Comparison of ENCODE assay signal across 15 cellular contexts in the genomic region with DNA sequence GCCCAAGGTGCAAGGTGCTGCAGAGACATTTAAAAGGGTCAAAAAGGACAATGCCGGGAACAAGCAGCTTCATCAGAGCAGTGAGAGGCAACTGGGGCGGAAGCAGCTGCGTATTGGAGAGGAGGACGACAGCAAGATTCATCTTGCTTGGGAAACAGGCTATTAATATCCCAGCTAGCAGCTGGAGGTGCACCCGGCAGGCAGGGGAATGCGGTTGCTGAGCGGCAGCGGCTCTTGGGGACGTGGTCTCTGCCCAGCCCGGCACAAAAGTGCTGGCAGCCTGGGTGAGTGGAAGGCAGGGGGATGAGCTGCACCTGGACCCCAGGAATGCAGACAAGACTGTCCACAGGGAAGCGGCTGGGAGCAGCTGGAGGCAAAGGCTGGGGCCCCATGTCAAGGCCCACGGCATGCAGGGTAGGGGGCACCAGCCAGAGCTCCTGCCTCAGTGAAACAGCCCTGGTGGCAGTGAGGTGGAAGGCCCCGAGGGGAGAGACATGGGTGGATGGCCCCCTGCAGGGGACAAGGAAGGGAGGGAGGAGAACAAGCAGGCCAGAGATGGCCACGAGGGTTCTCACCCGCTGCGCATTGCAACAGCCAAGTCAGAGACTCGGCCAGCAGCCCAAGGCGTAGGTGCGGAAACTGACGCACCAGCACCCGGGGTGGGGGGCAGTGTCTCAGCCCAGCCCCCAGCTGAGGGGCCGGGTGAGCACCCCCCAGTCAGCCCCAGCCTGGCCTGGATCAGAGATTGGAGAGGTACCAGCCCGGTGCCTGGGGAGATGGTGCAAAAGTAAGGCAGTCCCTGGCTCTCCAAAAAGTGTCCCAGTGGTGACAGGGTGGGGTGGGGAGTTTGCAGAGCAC. TPM values are rescaled to one million over a fixed set of nuclear protein-coding genes. Genes with fewer than 3 reads are reported as not detected.
DNase-seq lines count a peak whose midpoint lies in the region; ATAC-seq and TF ChIP-seq lines count a peak whose summit lies in the region.
"Had no signal": no experiment of that assay in that cellular context is flagged by ENCODE, and none has a peak within 500 bp of the region (broad histone marks: within the 10 kb centered on the region; RNA-seq: fewer than 3 reads in every experiment).

No MANE protein-coding gene starts in this region.

- intact Hi-C loops in natural killer cell (cut with micrococcal nuclease) = no loop called here
- intact Hi-C loops in aorta (cut with DNase I) = no loop called here

- H3K4me1 ChIP-seq in neuronal stem cell (ENCODE audit: control insufficient read depth in 2 of 2, insufficient read depth in 1 of 2, low read depth in 1 of 2, low read length in 2 of 2) (peaks cover 0 to 1% of the 10 kb centered on the region in 2 donors), aorta (ENCODE audit: control insufficient read depth in 1 of 2, insufficient read depth in 2 of 2, low read length in 2 of 2) (no peaks in the 10 kb centered on the region)

- no CpG with 5 or more reads among the region's 23 CpGs for WGBS in neuronal stem cell (ENCODE audit: extremely low coverage in 2 of 2, insufficient read length in 2 of 2, insufficient replicate concordance in 1 of 2), 2 donors
- WGBS in aorta, 2 donors = 77 to 81% methylated on average over 23 of the region's 23 CpGs

- no peak overlapping the region for H3K23ac ChIP-seq in neuronal stem cell (ENCODE audit: low read depth, low read length, poor library complexity)

- H4K91ac ChIP-seq in neuronal stem cell (ENCODE audit: low read depth, low read length, poor library complexity) = no peak overlapping the region

- H3K9me3 ChIP-seq in neuronal stem cell (replicated peaks in 1 of 2; ENCODE audit: control insufficient read depth in 2 of 2, insufficient read depth in 1 of 2, low read depth in 1 of 2, low read length in 2 of 2) = peaks cover 0 to 5% of the 10 kb centered on the region in 2 donors
- peaks cover 3% of the 10 kb centered on the region for H3K9me3 ChIP-seq in aorta (ENCODE audit: control insufficient read depth, low read length)

- peak overlapping the region; percentile 60 for H3K9ac ChIP-seq in neuronal stem cell (ENCODE audit: low read depth, low read length, poor library complexity)

- H3K27ac Mint-ChIP-seq in natural killer cell treated with Interleukin-12 subunit alpha and Interleukin-12 subunit beta and Interleukin-15 and Interleukin-18, amount 100 ng/mL, for 72 hours = no peak overlapping the region
- H3K27ac Mint-ChIP-seq in natural killer cell (no peak overlapping the region), glutamatergic neuron (ENCODE audit: unreplicated experiment) (peak overlapping the region; percentile 67), osteocyte (ENCODE audit: unreplicated experiment) (no peak overlapping the region)
- H3K27ac Mint-ChIP-seq: activated naive CD4-positive, alpha-beta T cell treated with anti-CD3 and anti-CD28 coated beads, Interleukin-2, amount 10 ng/mL, durations not matched to agents 7 days and 5 days; progenitor cell of endocrine pancreas had no signal

- no peak overlapping the region for H3K4me3 ChIP-seq in neuronal stem cell (ENCODE audit: low read length in 2 of 2)
- no peak overlapping the region for H3K4me3 ChIP-seq in aorta (ENCODE audit: low read length in 2 of 2)

- H3K18ac ChIP-seq in neuronal stem cell (ENCODE audit: low read length) = peak overlapping the region; percentile 71

- no peak overlapping the region for H3K4me3 Mint-ChIP-seq in natural killer cell treated with Interleukin-12 subunit alpha and Interleukin-12 subunit beta and Interleukin-15 and Interleukin-18, amount 100 ng/mL, for 72 hours
- H3K4me3 Mint-ChIP-seq in natural killer cell = no peak overlapping the region
- H3K4me3 Mint-ChIP-seq in glutamatergic neuron (ENCODE audit: unreplicated experiment) = peak overlapping the region; percentile 75
- no peak overlapping the region for H3K4me3 Mint-ChIP-seq in osteocyte (ENCODE audit: unreplicated experiment)
- H3K4me3 Mint-ChIP-seq: activated naive CD4-positive, alpha-beta T cell treated with anti-CD3 and anti-CD28 coated beads, Interleukin-2, amount 10 ng/mL, durations not matched to agents 7 days and 5 days had no signal

- H2AFZ ChIP-seq in neuronal stem cell (ENCODE audit: low read length) = no peak overlapping the region

- no peak overlapping the region for H3K4me2 ChIP-seq in neuronal stem cell (ENCODE audit: insufficient read depth, low read length, poor library complexity, severe bottlenecking)

- no peak for TF ChIP-seq CTCF in natural killer cell (IDR thresholded peaks at IDR 0.05)
- TF ChIP-seq CTCF in glutamatergic neuron (IDR thresholded peaks at IDR 0.05; ENCODE audit: partially characterized antibody, unreplicated experiment) = no peak
- TF ChIP-seq CTCF in osteocyte (IDR thresholded peaks at IDR 0.05) = no peak

- no peak overlapping the region for H3K4ac ChIP-seq in neuronal stem cell (ENCODE audit: low read length)

- H4K8ac ChIP-seq in neuronal stem cell (ENCODE audit: low read depth, low read length) = peak overlapping the region; percentile 17

- no peaks in the 10 kb centered on the region for H3K79me1 ChIP-seq in neuronal stem cell (ENCODE audit: low read depth, low read length)

- no peak for DNase-seq in natural killer cell treated with Interleukin-12 subunit alpha and Interleukin-12 subunit beta and Interleukin-15 and Interleukin-18, amount 100 ng/mL, for 72 hours (ENCODE audit: low spot score)
- DNase-seq in natural killer cell (no peak), glutamatergic neuron (no peak), neuronal stem cell (ENCODE audit: low spot score) (no peak), aorta (peak; percentile 29 to 38), osteocyte (ENCODE audit: extremely low spot score, unreplicated experiment) (no peak), D341Med (ENCODE audit: low spot score) (no peak)
- DNase-seq: activated naive CD4-positive, alpha-beta T cell treated with anti-CD3 and anti-CD28 coated beads, Interleukin-2, amount 10 ng/mL, durations not matched to agents 7 days and 5 days; effector CD4-positive, alpha-beta T cell; hippocampal formation; Karpas-422; NCI-H345 had no signal

- ATAC-seq in natural killer cell treated with Interleukin-12 subunit alpha and Interleukin-12 subunit beta and Interleukin-15 and Interleukin-18, amount 100 ng/mL, for 72 hours = peak; percentile 4 to 33
- ATAC-seq in natural killer cell (no peak), aorta (ENCODE audit: low FRiP score) (no peak), GM21360 (IDR thresholded peaks at IDR 0.05; ENCODE audit: unreplicated experiment) (no peak)

- H2BK15ac ChIP-seq in neuronal stem cell (ENCODE audit: low read length) = no peak overlapping the region

- H3K27me3 ChIP-seq in neuronal stem cell (ENCODE audit: control insufficient read depth in 3 of 3, insufficient read depth in 3 of 3, low read depth in 1 of 3, low read length in 3 of 3) = no peaks in the 10 kb centered on the region
- no peaks in the 10 kb centered on the region for H3K27me3 ChIP-seq in aorta (ENCODE audit: control insufficient read depth in 1 of 2, insufficient read depth in 2 of 2, low read length in 1 of 2)

- no peak overlapping the region for H2BK120ac ChIP-seq in neuronal stem cell (ENCODE audit: low read depth, low read length)

- H3K27me3 Mint-ChIP-seq in natural killer cell treated with Interleukin-12 subunit alpha and Interleukin-12 subunit beta and Interleukin-15 and Interleukin-18, amount 100 ng/mL, for 72 hours = no peaks in the 10 kb centered on the region
- no peaks in the 10 kb centered on the region for H3K27me3 Mint-ChIP-seq in natural killer cell (ENCODE audit: low read depth in 2 of 2)
- peaks cover 7% of the 10 kb centered on the region for H3K27me3 Mint-ChIP-seq in glutamatergic neuron (ENCODE audit: unreplicated experiment)
- H3K27me3 Mint-ChIP-seq in osteocyte (ENCODE audit: unreplicated experiment) = no peaks in the 10 kb centered on the region
- H3K27me3 Mint-ChIP-seq: activated naive CD4-positive, alpha-beta T cell treated with anti-CD3 and anti-CD28 coated beads, Interleukin-2, amount 10 ng/mL, durations not matched to agents 7 days and 5 days; progenitor cell of endocrine pancreas had no signal

- H3K36me3 ChIP-seq in neuronal stem cell (replicated peaks in 1 of 2; ENCODE audit: control insufficient read depth in 2 of 2, insufficient read depth in 2 of 2, low read length in 2 of 2) = no peaks in the 10 kb centered on the region
- peaks cover 0 to 4% of the 10 kb centered on the region in 2 donors for H3K36me3 ChIP-seq in aorta (ENCODE audit: control insufficient read depth in 1 of 2, insufficient read depth in 2 of 2, low read length in 1 of 2)

- H3K14ac ChIP-seq in neuronal stem cell (ENCODE audit: low read length) = peak overlapping the region; percentile 31

- no peak overlapping the region for H3K27ac ChIP-seq in neuronal stem cell (replicated peaks; ENCODE audit: low read length)
- H3K27ac ChIP-seq in aorta (ENCODE audit: low read depth in 1 of 2, low read length in 2 of 2) = no peak overlapping the region
- H3K27ac ChIP-seq: RWPE1 had no signal

- H3K4me1 Mint-ChIP-seq in natural killer cell treated with Interleukin-12 subunit alpha and Interleukin-12 subunit beta and Interleukin-15 and Interleukin-18, amount 100 ng/mL, for 72 hours (ENCODE audit: low read depth in 2 of 2) = no peaks in the 10 kb centered on the region
- H3K4me1 Mint-ChIP-seq in natural killer cell (no peaks in the 10 kb centered on the region), glutamatergic neuron (ENCODE audit: low read depth, unreplicated experiment) (peaks cover 27% of the 10 kb centered on the region), osteocyte (ENCODE audit: unreplicated experiment) (no peaks in the 10 kb centered on the region)
- H3K4me1 Mint-ChIP-seq: activated naive CD4-positive, alpha-beta T cell treated with anti-CD3 and anti-CD28 coated beads, Interleukin-2, amount 10 ng/mL, durations not matched to agents 7 days and 5 days had no signal

- no peak overlapping the region for H2BK12ac ChIP-seq in neuronal stem cell (ENCODE audit: low read length)

- H3K9me3 Mint-ChIP-seq in natural killer cell treated with Interleukin-12 subunit alpha and Interleukin-12 subunit beta and Interleukin-15 and Interleukin-18, amount 100 ng/mL, for 72 hours = no peaks in the 10 kb centered on the region
- peaks cover 0 to 6% of the 10 kb centered on the region in 2 donors for H3K9me3 Mint-ChIP-seq in natural killer cell
- peaks cover 6% of the 10 kb centered on the region for H3K9me3 Mint-ChIP-seq in glutamatergic neuron (ENCODE audit: unreplicated experiment)
- peaks cover 6% of the 10 kb centered on the region for H3K9me3 Mint-ChIP-seq in osteocyte (ENCODE audit: unreplicated experiment)

- no peak overlapping the region for H2BK5ac ChIP-seq in neuronal stem cell (ENCODE audit: low read length)

- peaks cover 16% of the 10 kb centered on the region for H3K36me3 Mint-ChIP-seq in natural killer cell treated with Interleukin-12 subunit alpha and Interleukin-12 subunit beta and Interleukin-15 and Interleukin-18, amount 100 ng/mL, for 72 hours
- peaks cover 11% of the 10 kb centered on the region for H3K36me3 Mint-ChIP-seq in natural killer cell
- H3K36me3 Mint-ChIP-seq in glutamatergic neuron (ENCODE audit: unreplicated experiment) = peaks cover 9% of the 10 kb centered on the region
- H3K36me3 Mint-ChIP-seq in osteocyte (ENCODE audit: unreplicated experiment) = peaks cover 14% of the 10 kb centered on the region
- H3K36me3 Mint-ChIP-seq: activated naive CD4-positive, alpha-beta T cell treated with anti-CD3 and anti-CD28 coated beads, Interleukin-2, amount 10 ng/mL, durations not matched to agents 7 days and 5 days had no signal

- H2AK5ac ChIP-seq in neuronal stem cell (ENCODE audit: low read depth, low read length) = no peak overlapping the region

RNA-seq across cellular contexts. Expression of a gene that starts 34.4 kb away (rescaled TPM):
- total RNA-seq in natural killer cell treated with Interleukin-12 subunit alpha and Interleukin-12 subunit beta and Interleukin-15 and Interleukin-18, amount 100 ng/mL, for 72 hours = 10 to 100 TPM; 18.7 to 25.7 TPM
- total RNA-seq in natural killer cell = 10 to 100 TPM; 33.9 to 42.2 (median 40.9) TPM
- 93.3 TPM for total RNA-seq in glutamatergic neuron (ENCODE audit: unreplicated experiment)
- 35.9 TPM for polyA plus RNA-seq in neuronal stem cell (2013, experiment 1 of 2)
- polyA plus RNA-seq in neuronal stem cell (2013, experiment 2 of 2) = 36.4 TPM
- total RNA-seq in aorta = 10 to 100 TPM; 54.3 to 56.6 TPM
- polyA plus RNA-seq in aorta = 100 to 1,000 TPM in 1 of 2 donors, 10 to 100 TPM in 1; 48.2 to 186 TPM
- 106 and 113 TPM in 2 replicates for total RNA-seq in osteocyte

Comparison
In these comparisons a context has a peak if more than half of its experiments do, and no peak if none do; other contexts are left out.
1. ATAC-seq: peak in natural killer cell treated with Interleukin-12 subunit alpha and Interleukin-12 subunit beta and Interleukin-15 and Interleukin-18, amount 100 ng/mL, for 72 hours (2 of 2); none in natural killer cell (0 of 3), aorta (single experiment) and GM21360 (single experiment).
2. DNase-seq: peak in aorta (2 of 2); none in natural killer cell treated with Interleukin-12 subunit alpha and Interleukin-12 subunit beta and Interleukin-15 and Interleukin-18, amount 100 ng/mL, for 72 hours (single experiment), natural killer cell (single experiment), glutamatergic neuron (single experiment), neuronal stem cell (single experiment), osteocyte (single experiment) and D341Med (single experiment).